In genomic region chr1:35883681-35884155, GRCh38 we compare ENCODE assay signal across 8 cellular contexts. TPM values are rescaled to one million over a fixed set of nuclear protein-coding genes. Genes with fewer than 3 reads are reported as not detected.
A peak's percentile ranks its signal among the peaks of the same experiment; 100 is the strongest.
DNase-seq lines count a peak whose midpoint lies in the region; ATAC-seq and TF ChIP-seq lines count a peak whose summit lies in the region.

No MANE protein-coding gene starts in this region.

- ATAC-seq in GM19452 (IDR thresholded peaks at IDR 0.05; ENCODE audit: unreplicated experiment), result peak; percentile 7
- ATAC-seq in right lobe of liver, result peak; percentile 29 to 52 (median 41)

- intact Hi-C loops in colonic mucosa (cut with DNase I), result no loop called here
- intact Hi-C loops in right lobe of liver (cut with DNase I), result loop anchor here in 1 of 2 donors (5.0 kb wide), 1 partner anchor 204 kb away; the partner anchor contains the start of gene ADPRS

- peak overlapping the region; percentile 99 for H3K9ac ChIP-seq in colonic mucosa (ENCODE audit: low read depth in 2 of 2, low read length in 2 of 2)

- H3K9me3 ChIP-seq in colonic mucosa, result no peaks in the 10 kb centered on the region
- no peaks in the 10 kb centered on the region for H3K9me3 ChIP-seq in right lobe of liver

- TF ChIP-seq CTCF in colonic mucosa (IDR thresholded peaks at IDR 0.05) (no peak), right lobe of liver (IDR thresholded peaks at IDR 0.05) (no peak)

- H3K4me1 ChIP-seq in colonic mucosa, result peaks cover 3% of the 10 kb centered on the region
- H3K4me1 ChIP-seq in right lobe of liver, result peaks cover 0 to 7% (median 0%) of the 10 kb centered on the region in 4 donors

- peak; percentile 65 for DNase-seq in AG08396 (ENCODE audit: low spot score)
- DNase-seq in NCI-H1105 treated with DMSO at 0.1 percent for 48 hours (lab: John Stamatoyannopoulos, UW), result peak; percentile 57
- peak; percentile 49 to 56 for DNase-seq in activated CD4-positive, alpha-beta T cell treated with anti-CD3 and anti-CD28 coated beads for 4 hours
- peak; percentile 64 for DNase-seq in colonic mucosa
- DNase-seq in right lobe of liver, result peak; percentile 48 to 68 (median 63)
- DNase-seq in stimulated activated CD4-positive, alpha-beta T cell treated with anti-CD3 and anti-CD28 coated beads, TNF-alpha, amount 100 ng/mL, for 4 hours (ENCODE audit: low read depth in 3 of 3), result peak; percentile 21 to 37 (median 34)
- DNase-seq in OCI-M2 (lab: John Stamatoyannopoulos, UW; ENCODE audit: unreplicated experiment), result no peak

- H3K4me3 ChIP-seq in colonic mucosa, result peak overlapping the region; percentile 68
- H3K4me3 ChIP-seq in right lobe of liver, result peak overlapping the region; percentile 90 to 94 (median 93)

- H3K27me3 ChIP-seq in colonic mucosa, result no peaks in the 10 kb centered on the region
- no peaks in the 10 kb centered on the region for H3K27me3 ChIP-seq in right lobe of liver

- no peak for TF ChIP-seq POLR2A in right lobe of liver (IDR thresholded peaks at IDR 0.05)

- WGBS in right lobe of liver (ENCODE audit: insufficient coverage, low coverage, low lambda C conversion rate, missing lambda C conversion rate), result 0% methylated on average over 6 of the region's 32 CpGs

- peak overlapping the region; percentile 30 for H3K27ac ChIP-seq in colonic mucosa
- peak overlapping the region; percentile 7 to 68 (median 56) for H3K27ac ChIP-seq in right lobe of liver

- H3K36me3 ChIP-seq in colonic mucosa, result no peaks in the 10 kb centered on the region
- no peaks in the 10 kb centered on the region for H3K36me3 ChIP-seq in right lobe of liver

RNA-seq across cellular contexts. Expression of gene AGO1, which starts 0.7 kb away (rescaled TPM):
- total RNA-seq in colonic mucosa (10 to 100 TPM; 24.2 to 27.7 TPM), right lobe of liver (10 to 100 TPM in 5 of 6 experiments, 1 to 10 TPM in 1; 8.7 to 11.2 (median 10.5) TPM)

RNA-seq across cellular contexts. Expression of gene AGO3, which starts 47.2 kb away (rescaled TPM):
- 10 to 100 TPM; 16.7 to 21.4 TPM for total RNA-seq in colonic mucosa
- total RNA-seq in right lobe of liver, result 10 to 100 TPM in 5 of 6 experiments, 1 to 10 TPM in 1; 7.0 to 16.2 (median 13.1) TPM
